28 cellular contexts compared by ENCODE assay signal in the genomic region with DNA sequence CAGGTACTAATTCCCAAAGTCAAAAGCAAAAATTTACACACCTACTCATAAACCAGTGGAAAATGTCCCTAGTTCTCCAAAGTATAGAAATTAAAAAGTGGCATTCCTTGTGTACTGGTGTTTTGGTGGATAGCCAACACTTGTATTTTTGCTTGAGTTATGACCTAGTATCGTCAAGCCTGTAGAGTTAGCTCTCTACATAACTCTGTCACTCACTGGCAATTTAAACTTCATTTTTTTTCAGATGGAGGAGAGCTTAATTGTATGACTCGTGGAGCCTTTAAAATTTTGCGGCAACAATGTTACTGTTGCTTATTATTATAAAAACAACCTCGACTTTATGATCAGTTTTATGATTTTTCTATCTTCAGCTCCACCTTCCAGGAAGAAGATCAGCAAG. TPM values are rescaled to one million over a fixed set of nuclear protein-coding genes. Genes with fewer than 3 reads are reported as not detected.
"Had no signal": no experiment of that assay in that cellular context is flagged by ENCODE, and none has a peak within 500 bp of the region (broad histone marks: within the 10 kb centered on the region; RNA-seq: fewer than 3 reads in every experiment).

No MANE protein-coding gene starts in this region.

- H3K36me3 ChIP-seq: adrenal gland, ascending aorta, colonic mucosa, heart left ventricle, neural progenitor cell, prostate gland, transverse colon, vagina, WERI-Rb-1 had no signal

- H3K4me3 ChIP-seq: adrenal gland, ascending aorta, colonic mucosa, esophagus squamous epithelium, heart left ventricle, mucosa of descending colon, neural progenitor cell, prostate gland, skin epidermis, transverse colon, vagina had no signal

- DNase-seq: activated CD4-positive, alpha-beta T cell treated with anti-CD3 and anti-CD28 coated beads, Interleukin-2, amount 10 ng/mL, durations not matched to agents 7 days and 5 days; activated CD4-positive, CD25-positive, alpha-beta regulatory T cell treated with anti-CD3 and anti-CD28 coated beads, Interleukin-2, amount 50 U/mL, for 72 hours; activated CD8-positive, alpha-beta T cell treated with anti-CD3 and anti-CD28 coated beads, Interleukin-2, amount 10 ng/mL, durations not matched to agents 7 days and 5 days; activated gamma-delta T cell; adrenal gland; central memory CD4-positive, alpha-beta T cell; colonic mucosa; endodermal cell; esophagus squamous epithelium; heart left ventricle; islet precursor cell; left cardiac atrium; mucosa of descending colon; naive B cell; right cardiac atrium; stimulated activated CD4-positive, alpha-beta T cell treated with anti-CD3 and anti-CD28 coated beads, Interleukin-1b, Interleukin-23, amount 100 ng/mL, for 48 hours; stimulated activated naive CD8-positive, alpha-beta T cell treated with anti-CD3 and anti-CD28 coated beads, Interleukin-15, amount 100 ng/mL, for 72 hours; T-cell; transverse colon; WERI-Rb-1 had no signal

- H3K9me3 ChIP-seq: adrenal gland, ascending aorta, colonic mucosa, esophagus squamous epithelium, heart left ventricle, mucosa of descending colon, prostate gland, transverse colon, vagina had no signal

- H3K4me1 ChIP-seq: adrenal gland, ascending aorta, colonic mucosa, esophagus squamous epithelium, neural progenitor cell, prostate gland had no signal

- H3K9ac ChIP-seq: neural progenitor cell had no signal

- ATAC-seq: activated CD8-positive, alpha-beta T cell treated with anti-CD3 and anti-CD28 coated beads, Interleukin-2, amount 10 ng/mL, durations not matched to agents 7 days and 5 days; right cardiac atrium; stimulated activated effector memory CD8-positive, alpha-beta T cell treated with anti-CD3 and anti-CD28 coated beads, Interleukin-12 subunit alpha, Interleukin-12 subunit beta, amount 100 ng/mL, for 72 hours; stimulated activated naive CD8-positive, alpha-beta T cell treated with anti-CD3 and anti-CD28 coated beads, Interleukin-15, amount 100 ng/mL, for 72 hours; T-cell had no signal

- H3K27ac ChIP-seq: adrenal gland, colonic mucosa, esophagus squamous epithelium, neural progenitor cell, prostate gland, skin epidermis, vagina, WERI-Rb-1 had no signal

- H3K27me3 ChIP-seq: adrenal gland, ascending aorta, colonic mucosa, esophagus squamous epithelium, heart left ventricle, neural progenitor cell, transverse colon, vagina had no signal

RNA-seq across cellular contexts. Expression of a gene that starts 58.7 kb away (rescaled TPM):
- total RNA-seq: activated CD4-positive, alpha-beta T cell treated with anti-CD3 and anti-CD28 coated beads, Interleukin-2, amount 10 ng/mL, durations not matched to agents 7 days and 5 days; activated CD8-positive, alpha-beta T cell treated with anti-CD3 and anti-CD28 coated beads, Interleukin-2, amount 10 ng/mL, durations not matched to agents 7 days and 5 days; activated T-helper 1 cell treated with anti-CD3 and anti-CD28 coated beads, Interleukin-12 subunit alpha, Interleukin-12 subunit beta, Interleukin-2, Interleukin-4 antibody, amounts not matched to agents 30 ng/mL and 10 ng/mL and 1 ng/mL, durations not matched to agents 14 hours and 24 hours and 36 hours; ascending aorta; omental fat pad had no signal
